In the genomic region with DNA sequence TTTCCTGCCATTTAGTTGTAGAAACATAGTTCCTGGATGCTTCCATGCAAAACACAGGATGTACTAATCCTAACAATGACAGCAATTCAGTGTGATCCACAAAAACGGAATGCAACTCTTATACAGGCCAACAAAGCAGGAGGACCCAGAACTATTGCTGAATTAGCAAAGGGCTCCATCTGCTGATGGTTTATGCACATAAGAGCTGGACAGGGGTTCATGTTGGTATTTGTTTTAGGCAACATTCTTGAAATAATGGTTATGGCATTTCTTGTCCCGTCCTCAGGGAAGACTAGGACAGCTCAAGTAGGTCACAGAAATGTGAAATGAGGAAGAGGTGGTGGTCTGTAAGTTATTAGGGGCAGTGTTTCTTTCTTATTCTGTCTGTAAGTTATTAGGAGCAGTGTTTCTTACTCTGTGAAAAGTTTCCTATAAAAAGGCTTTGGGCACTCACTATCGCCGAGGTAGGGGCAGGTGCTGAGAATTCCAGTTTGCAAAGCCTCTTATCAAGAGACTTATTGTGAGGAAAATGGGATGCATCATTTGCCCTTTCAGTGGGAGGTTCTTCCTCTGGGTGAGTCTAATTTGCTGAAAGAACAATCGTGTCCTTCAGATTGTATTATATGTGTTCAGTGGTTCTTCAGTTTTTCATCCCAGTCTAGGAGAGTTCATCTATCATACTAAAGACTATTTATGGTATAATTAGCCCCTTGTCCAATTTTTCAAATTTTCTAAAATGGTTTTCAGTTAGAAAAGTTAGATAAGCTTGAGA, we compare ENCODE assay signal across 9 cellular contexts.
DNase-seq lines count a peak whose midpoint lies in the region; ATAC-seq and TF ChIP-seq lines count a peak whose summit lies in the region.
"Had no signal": no experiment of that assay in that cellular context is flagged by ENCODE, and none has a peak within 500 bp of the region (broad histone marks: within the 10 kb centered on the region; RNA-seq: fewer than 3 reads in every experiment).

No MANE protein-coding gene starts in this region.

- peaks cover 5% of the 10 kb centered on the region for H3K4me1 ChIP-seq in A673 (ENCODE audit: insufficient read depth, low read length, poor library complexity, severe bottlenecking)
- peaks cover 3% of the 10 kb centered on the region for H3K4me1 ChIP-seq in adipocyte (ENCODE audit: control insufficient read depth, insufficient read depth, low read length)
- no peaks in the 10 kb centered on the region; the same call in 1 of the 2 replicates for H3K4me1 ChIP-seq in iPS-20b (ENCODE audit: insufficient read depth, low read length)

- H3K36me3 Mint-ChIP-seq in type B pancreatic cell: no peaks in the 10 kb centered on the region

- peak; percentile 76 for TF ChIP-seq CTCF in A673 (conservative IDR thresholded peaks at IDR 0.05; ENCODE audit: low read depth, low read length)
- peak; percentile 73 for TF ChIP-seq CTCF in type B pancreatic cell (conservative IDR thresholded peaks at IDR 0.05)

- H3K36me3 ChIP-seq in A673 (ENCODE audit: insufficient read depth, low read length, poor library complexity, severe bottlenecking) (no peaks in the 10 kb centered on the region), adipocyte (ENCODE audit: control insufficient read depth, insufficient read depth, low read length, severe bottlenecking) (no peaks in the 10 kb centered on the region), iPS-20b (ENCODE audit: insufficient read depth, low read depth, low read length) (no peaks in the 10 kb centered on the region)

- peak; percentile 65 for ATAC-seq in HG03095 (IDR thresholded peaks at IDR 0.05; ENCODE audit: unreplicated experiment)

- H3K27ac ChIP-seq in A673 (ENCODE audit: low read depth, low read length, poor library complexity, severe bottlenecking) (no peak overlapping the region), iPS-20b (ENCODE audit: low read length) (no peak overlapping the region)
- H3K27ac ChIP-seq: HL-60 had no signal

- POLR2A ChIA-PET in A673 (lab: Charles Lee; ENCODE audit: low non-redundant PET): no interaction called here

- no TSS peak for BruUV-seq in A673 (replicated peaks; lab: Mats Ljungman, UMichigan)

- H3K27ac Mint-ChIP-seq in type B pancreatic cell: peak overlapping the region; percentile 40

- intact Hi-C loops in A673 (cut with micrococcal nuclease; ENCODE audit: unreplicated experiment) (loop anchor here (1.0 to 5.0 kb wide), 3 partner anchors 356 to 491 kb away; no protein-coding TSS in a partner anchor), posterior cingulate gyrus (cut with DNase I) (loop anchor here (2.0 kb wide), 1 partner anchor 356 kb away; no protein-coding TSS in a partner anchor)

- DNase-seq in A673 (ENCODE audit: low spot score) (peak; percentile 78), GM04504 (ENCODE audit: low read depth) (peak; percentile 50), NCI-H2227 (lab: John Stamatoyannopoulos, UW; ENCODE audit: unreplicated experiment) (peak; percentile 47), adipocyte (ENCODE audit: low read depth) (peak; percentile 57), type B pancreatic cell (ENCODE audit: extremely low spot score, unreplicated experiment) (no peak), posterior cingulate gyrus (no peak)

- H3K4me3 Mint-ChIP-seq in type B pancreatic cell: peak overlapping the region; percentile 86

- H3K9me3 ChIP-seq in A673 (ENCODE audit: low read depth, low read length, poor library complexity, severe bottlenecking): no peaks in the 10 kb centered on the region
- H3K9me3 ChIP-seq in adipocyte (ENCODE audit: control insufficient read depth, low read length): no peaks in the 10 kb centered on the region
- H3K9me3 ChIP-seq in iPS-20b (ENCODE audit: insufficient read depth, low read depth, low read length): no peaks in the 10 kb centered on the region

- H3K9ac ChIP-seq in adipocyte (ENCODE audit: low read length): no peak overlapping the region
- peak overlapping the region; percentile 57; the same call in 1 of the 2 replicates for H3K9ac ChIP-seq in iPS-20b (ENCODE audit: low read depth, low read length)

- H3K4me1 Mint-ChIP-seq in type B pancreatic cell (ENCODE audit: unreplicated experiment): peaks cover 10% of the 10 kb centered on the region

- H3K27me3 ChIP-seq in A673 (replicated peaks; ENCODE audit: insufficient read depth, low read depth, low read length, poor library complexity): no peaks in the 10 kb centered on the region
- H3K27me3 ChIP-seq in adipocyte (replicated peaks; ENCODE audit: control insufficient read depth, insufficient read depth, low read length): peaks cover 12% of the 10 kb centered on the region
- H3K27me3 ChIP-seq in iPS-20b (ENCODE audit: insufficient read depth, low read length): peaks cover 6% of the 10 kb centered on the region; the same call in 1 of the 2 replicates

- CTCF ChIA-PET in A673 (lab: Charles Lee): interaction anchor here (1.2 kb wide), 1 partner anchor 234 kb away, joined by 4 read pairs; no protein-coding TSS in a partner anchor

- H3K27me3 Mint-ChIP-seq in type B pancreatic cell: no peaks in the 10 kb centered on the region

- H3K9me3 Mint-ChIP-seq in type B pancreatic cell: no peaks in the 10 kb centered on the region

- H3K4me3 ChIP-seq in A673 (ENCODE audit: low read depth, low read length, poor library complexity, severe bottlenecking): peak overlapping the region; percentile 45
- H3K4me3 ChIP-seq in adipocyte (ENCODE audit: low read length): no peak overlapping the region
- peak overlapping the region; percentile 62 for H3K4me3 ChIP-seq in iPS-20b (ENCODE audit: low read length)

Comparison
In these comparisons a context has a peak if more than half of its experiments do, and no peak if none do; other contexts are left out.
1. DNase-seq: peak in A673 (single experiment), GM04504 (single experiment), NCI-H2227 (single experiment) and adipocyte (single experiment); none in type B pancreatic cell (single experiment) and posterior cingulate gyrus (0 of 10).